Comparison of ENCODE assay signal across 27 cellular contexts in genomic region chr11:133414503-133414902, GRCh38.
"Had no signal": no experiment of that assay in that cellular context is flagged by ENCODE, and none has a peak within 500 bp of the region (broad histone marks: within the 10 kb centered on the region; RNA-seq: fewer than 3 reads in every experiment).

No MANE protein-coding gene starts in this region.

- H3K27me3 Mint-ChIP-seq: activated CD4-positive, alpha-beta memory T cell treated with anti-CD3 and anti-CD28 coated beads, Interleukin-2, amount 10 ng/mL, durations not matched to agents 7 days and 5 days; activated CD4-positive, alpha-beta T cell treated with anti-CD3 and anti-CD28 coated beads, Interleukin-2, amount 10 ng/mL, durations not matched to agents 7 days and 5 days; activated naive CD4-positive, alpha-beta T cell treated with anti-CD3 and anti-CD28 coated beads, Interleukin-2, amount 10 ng/mL, durations not matched to agents 7 days and 5 days; activated naive CD8-positive, alpha-beta T cell treated with anti-CD3 and anti-CD28 coated beads, Interleukin-2, amount 10 ng/mL, durations not matched to agents 7 days and 5 days; activated T-cell treated with anti-CD3 and anti-CD28 coated beads, Interleukin-2, amount 50 U/mL, for 24 hours; central memory CD8-positive, alpha-beta T cell; dendritic cell treated with granulocyte-macrophage colony-stimulating factor and Interleukin-4, amounts not matched to agents 40 ng/mL and 50 ng/mL, for 4 days had no signal

- H3K4me1 Mint-ChIP-seq: activated CD4-positive, alpha-beta memory T cell treated with anti-CD3 and anti-CD28 coated beads, Interleukin-2, amount 10 ng/mL, durations not matched to agents 7 days and 5 days; activated CD4-positive, alpha-beta T cell treated with anti-CD3 and anti-CD28 coated beads, Interleukin-2, amount 10 ng/mL, durations not matched to agents 7 days and 5 days; activated naive CD4-positive, alpha-beta T cell treated with anti-CD3 and anti-CD28 coated beads, Interleukin-2, amount 10 ng/mL, durations not matched to agents 7 days and 5 days; activated naive CD8-positive, alpha-beta T cell treated with anti-CD3 and anti-CD28 coated beads, Interleukin-2, amount 10 ng/mL, durations not matched to agents 7 days and 5 days; central memory CD8-positive, alpha-beta T cell had no signal

- ATAC-seq: activated naive CD4-positive, alpha-beta T cell treated with anti-CD3 and anti-CD28 coated beads, Interleukin-2, amount 50 U/mL, for 72 hours; activated T-cell treated with anti-CD3 and anti-CD28 coated beads, Interleukin-2, amount 50 U/mL, for 72 hours; body of pancreas; esophagus mucosa; gastrocnemius medialis; heart right ventricle had no signal

- DNase-seq: activated CD4-positive, alpha-beta memory T cell treated with anti-CD3 and anti-CD28 coated beads, Interleukin-2, amount 10 ng/mL, durations not matched to agents 7 days and 5 days; activated CD4-positive, alpha-beta T cell treated with anti-CD3 and anti-CD28 coated beads for 1 hour; activated CD4-positive, alpha-beta T cell treated with anti-CD3 and anti-CD28 coated beads for 4 hours; activated CD4-positive, alpha-beta T cell treated with anti-CD3 and anti-CD28 coated beads, Interleukin-2, amount 10 ng/mL, durations not matched to agents 7 days and 5 days; activated CD4-positive, alpha-beta T cell treated with anti-CD3 and anti-CD28 coated beads, Interleukin-2, amount 50 U/mL, for 4 hours; activated CD8-positive, alpha-beta memory T cell treated with anti-CD3 and anti-CD28 coated beads, Interleukin-2, amount 50 U/mL, for 48 hours; activated gamma-delta T cell; activated naive CD4-positive, alpha-beta T cell; activated naive CD4-positive, alpha-beta T cell treated with anti-CD3 and anti-CD28 coated beads, Interleukin-2, amount 10 ng/mL, durations not matched to agents 7 days and 5 days; activated naive CD8-positive, alpha-beta T cell treated with anti-CD3 and anti-CD28 coated beads, Interleukin-2, amount 10 ng/mL, durations not matched to agents 7 days and 5 days; activated T-cell treated with anti-CD3 and anti-CD28 coated beads for 4 hours; activated T-cell treated with anti-CD3 and anti-CD28 coated beads, Interleukin-2, amount 50 U/mL, for 24 hours; activated T-cell treated with anti-CD3 and anti-CD28 coated beads, Interleukin-2, amount 50 U/mL, for 72 hours; amniotic stem cell; aorta; body of pancreas; effector memory CD4-positive, alpha-beta T cell; endodermal cell; foreskin fibroblast; gastrocnemius medialis; heart right ventricle; T-helper 2 cell had no signal

- H3K9me3 Mint-ChIP-seq: activated CD4-positive, alpha-beta memory T cell treated with anti-CD3 and anti-CD28 coated beads, Interleukin-2, amount 10 ng/mL, durations not matched to agents 7 days and 5 days; activated CD4-positive, alpha-beta T cell treated with anti-CD3 and anti-CD28 coated beads, Interleukin-2, amount 10 ng/mL, durations not matched to agents 7 days and 5 days; activated naive CD4-positive, alpha-beta T cell treated with anti-CD3 and anti-CD28 coated beads, Interleukin-2, amount 10 ng/mL, durations not matched to agents 7 days and 5 days; activated naive CD8-positive, alpha-beta T cell treated with anti-CD3 and anti-CD28 coated beads, Interleukin-2, amount 10 ng/mL, durations not matched to agents 7 days and 5 days; activated T-cell treated with anti-CD3 and anti-CD28 coated beads, Interleukin-2, amount 50 U/mL, for 24 hours; dendritic cell treated with granulocyte-macrophage colony-stimulating factor and Interleukin-4, amounts not matched to agents 40 ng/mL and 50 ng/mL, for 4 days had no signal

- H3K36me3 Mint-ChIP-seq: activated naive CD4-positive, alpha-beta T cell treated with anti-CD3 and anti-CD28 coated beads, Interleukin-2, amount 10 ng/mL, durations not matched to agents 7 days and 5 days; activated naive CD4-positive, alpha-beta T cell treated with anti-CD3 and anti-CD28 coated beads, Interleukin-2, amount 50 U/mL, for 72 hours; activated naive CD8-positive, alpha-beta T cell treated with anti-CD3 and anti-CD28 coated beads, Interleukin-2, amount 10 ng/mL, durations not matched to agents 7 days and 5 days had no signal

- H3K27ac Mint-ChIP-seq: activated CD4-positive, alpha-beta memory T cell treated with anti-CD3 and anti-CD28 coated beads, Interleukin-2, amount 10 ng/mL, durations not matched to agents 7 days and 5 days; activated CD4-positive, alpha-beta T cell treated with anti-CD3 and anti-CD28 coated beads, Interleukin-2, amount 10 ng/mL, durations not matched to agents 7 days and 5 days; activated naive CD4-positive, alpha-beta T cell treated with anti-CD3 and anti-CD28 coated beads, Interleukin-2, amount 10 ng/mL, durations not matched to agents 7 days and 5 days; activated naive CD4-positive, alpha-beta T cell treated with anti-CD3 and anti-CD28 coated beads, Interleukin-2, amount 50 U/mL, for 72 hours; activated naive CD8-positive, alpha-beta T cell treated with anti-CD3 and anti-CD28 coated beads, Interleukin-2, amount 10 ng/mL, durations not matched to agents 7 days and 5 days; activated T-cell treated with anti-CD3 and anti-CD28 coated beads, Interleukin-2, amount 50 U/mL, for 24 hours; activated T-cell treated with anti-CD3 and anti-CD28 coated beads, Interleukin-2, amount 50 U/mL, for 72 hours; dendritic cell treated with granulocyte-macrophage colony-stimulating factor and Interleukin-4, amounts not matched to agents 40 ng/mL and 50 ng/mL, for 4 days; endodermal cell; WTC11 had no signal

- H3K4me3 Mint-ChIP-seq: activated CD4-positive, alpha-beta memory T cell treated with anti-CD3 and anti-CD28 coated beads, Interleukin-2, amount 10 ng/mL, durations not matched to agents 7 days and 5 days; activated CD4-positive, alpha-beta T cell treated with anti-CD3 and anti-CD28 coated beads, Interleukin-2, amount 10 ng/mL, durations not matched to agents 7 days and 5 days; activated naive CD4-positive, alpha-beta T cell treated with anti-CD3 and anti-CD28 coated beads, Interleukin-2, amount 10 ng/mL, durations not matched to agents 7 days and 5 days; activated naive CD8-positive, alpha-beta T cell treated with anti-CD3 and anti-CD28 coated beads, Interleukin-2, amount 10 ng/mL, durations not matched to agents 7 days and 5 days; activated T-cell treated with anti-CD3 and anti-CD28 coated beads, Interleukin-2, amount 50 U/mL, for 24 hours; activated T-cell treated with anti-CD3 and anti-CD28 coated beads, Interleukin-2, amount 50 U/mL, for 72 hours; central memory CD8-positive, alpha-beta T cell; dendritic cell treated with granulocyte-macrophage colony-stimulating factor and Interleukin-4, amounts not matched to agents 40 ng/mL and 50 ng/mL, for 4 days; endodermal cell; WTC11 had no signal
